10 cellular contexts compared by ENCODE assay signal in the genomic region with DNA sequence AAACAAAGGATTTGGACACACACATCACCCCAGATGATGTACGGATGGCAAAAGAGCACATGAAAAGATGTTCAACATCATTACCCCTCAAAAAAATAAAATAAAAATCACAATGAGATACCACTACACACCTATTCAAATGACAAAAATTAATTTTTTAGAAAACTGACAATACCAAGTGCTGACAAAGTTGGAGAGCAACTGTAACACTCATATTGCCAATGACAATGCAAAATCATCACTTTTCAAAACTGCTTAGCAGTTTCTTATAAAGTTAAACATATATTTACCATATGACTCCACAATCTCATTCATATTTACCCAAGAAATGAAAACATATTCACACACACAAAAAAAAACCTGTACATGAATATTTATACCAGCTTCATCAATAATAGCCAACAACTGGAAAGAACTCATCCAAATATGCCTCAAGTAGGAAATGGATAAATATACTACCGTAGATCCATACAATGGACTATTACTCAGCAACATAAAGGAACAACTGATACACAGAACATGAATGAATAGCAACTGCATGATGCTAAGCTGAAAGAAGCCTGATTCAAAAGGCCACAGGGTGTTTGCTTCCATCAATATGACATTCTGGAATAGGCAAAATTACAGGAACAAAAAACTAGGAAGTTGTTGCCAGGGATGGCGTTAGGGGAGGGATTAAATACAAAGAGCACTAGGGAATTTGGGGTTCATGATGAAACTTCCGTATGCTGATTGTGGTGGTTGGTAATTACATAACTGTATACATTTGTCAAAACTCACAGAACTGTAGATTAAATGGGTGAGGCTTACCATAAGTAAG. TPM values are rescaled to one million over a fixed set of nuclear protein-coding genes. Genes with fewer than 3 reads are reported as not detected.
A peak's percentile ranks its signal among the peaks of the same experiment; 100 is the strongest.
DNase-seq lines count a peak whose midpoint lies in the region; ATAC-seq and TF ChIP-seq lines count a peak whose summit lies in the region.
"Had no signal": no experiment of that assay in that cellular context is flagged by ENCODE, and none has a peak within 500 bp of the region (broad histone marks: within the 10 kb centered on the region; RNA-seq: fewer than 3 reads in every experiment).

No MANE protein-coding gene starts in this region.

- peaks cover 15% of the 10 kb centered on the region for H3K36me3 Mint-ChIP-seq in activated T-cell treated with anti-CD3 and anti-CD28 coated beads, Interleukin-2, amount 50 U/mL, for 24 hours (ENCODE audit: low read depth)
- no peaks in the 10 kb centered on the region for H3K36me3 Mint-ChIP-seq in progenitor cell of endocrine pancreas (ENCODE audit: insufficient read depth)

- POLR2A ChIA-PET in PC-3 (lab: Charles Lee; ENCODE audit: unreplicated experiment), result no interaction called here

- H3F3A ChIP-seq in PC-3 (ENCODE audit: low read length, unreplicated experiment), result peaks cover 7% of the 10 kb centered on the region

- no peaks in the 10 kb centered on the region for H3K36me3 ChIP-seq in PC-3 (ENCODE audit: low read depth, low read length)
- H3K36me3 ChIP-seq: ascending aorta, lower lobe of right lung had no signal

- peak overlapping the region; percentile 98 for H3K4me3 Mint-ChIP-seq in activated T-cell treated with anti-CD3 and anti-CD28 coated beads, Interleukin-2, amount 50 U/mL, for 24 hours
- peak overlapping the region; percentile 96 for H3K4me3 Mint-ChIP-seq in progenitor cell of endocrine pancreas (ENCODE audit: low read depth)

- ATAC-seq in PC-3 (no peak), GM18873 (IDR thresholded peaks at IDR 0.05; ENCODE audit: low FRiP score, unreplicated experiment) (no peak)

- no peaks in the 10 kb centered on the region for H3K27me3 Mint-ChIP-seq in activated T-cell treated with anti-CD3 and anti-CD28 coated beads, Interleukin-2, amount 50 U/mL, for 24 hours
- no peaks in the 10 kb centered on the region for H3K27me3 Mint-ChIP-seq in progenitor cell of endocrine pancreas

- no TSS peak for BruUV-seq in PC-3 (replicated peaks; lab: Mats Ljungman, UMichigan)

- H3K27ac ChIP-seq in PC-3 (ENCODE audit: low read length) (no peak overlapping the region), coronary artery (no peak overlapping the region)

- H3K9me2 ChIP-seq in PC-3 (replicated peaks; ENCODE audit: low read length), result no peaks in the 10 kb centered on the region

- H3K4me3 ChIP-seq in PC-3 (ENCODE audit: low read length) (peak overlapping the region; percentile 97), coronary artery (peak overlapping the region; percentile 93)

- H3K27ac Mint-ChIP-seq in activated T-cell treated with anti-CD3 and anti-CD28 coated beads, Interleukin-2, amount 50 U/mL, for 24 hours, result peak overlapping the region; percentile 98
- H3K27ac Mint-ChIP-seq in progenitor cell of endocrine pancreas, result no peak overlapping the region

- DNase-seq in activated T-cell treated with anti-CD3 and anti-CD28 coated beads, Interleukin-2, amount 50 U/mL, for 24 hours, result no peak
- DNase-seq in activated T-cell treated with anti-CD3 and anti-CD28 coated beads, Interleukin-2, amount 50 U/mL, for 48 hours, result no peak
- DNase-seq in PC-3, result no peak
- no peak for DNase-seq in coronary artery (ENCODE audit: low spot score)
- no peak for DNase-seq in progenitor cell of endocrine pancreas (ENCODE audit: low spot score, unreplicated experiment)
- no peak for DNase-seq in DMS153 (lab: John Stamatoyannopoulos, UW)
- DNase-seq in hippocampal formation (lab: John Stamatoyannopoulos, UW), result no peak
- DNase-seq: lower lobe of right lung had no signal

- H2AFZ ChIP-seq in PC-3 (ENCODE audit: low read length), result peak overlapping the region; percentile 93

- intact Hi-C loops in PC-3 (cut with micrococcal nuclease), result loop anchor here (10.0 kb wide), 1 partner anchor 253 kb away; a partner anchor contains a TSS

- peaks cover 45% of the 10 kb centered on the region for H3K4me1 Mint-ChIP-seq in activated T-cell treated with anti-CD3 and anti-CD28 coated beads, Interleukin-2, amount 50 U/mL, for 24 hours (ENCODE audit: low read depth)
- peaks cover 32% of the 10 kb centered on the region for H3K4me1 Mint-ChIP-seq in progenitor cell of endocrine pancreas (ENCODE audit: low read depth)

- no peaks in the 10 kb centered on the region for H4K20me1 ChIP-seq in PC-3 (ENCODE audit: low read length)

- no peaks in the 10 kb centered on the region for H3K27me3 ChIP-seq in PC-3 (ENCODE audit: low read length)
- H3K27me3 ChIP-seq: ascending aorta had no signal

- H3K9me3 ChIP-seq in PC-3 (ENCODE audit: low read length), result no peaks in the 10 kb centered on the region
- H3K9me3 ChIP-seq: ascending aorta, lower lobe of right lung had no signal

- H3K4me1 ChIP-seq in PC-3 (ENCODE audit: insufficient read depth, low read length), result peaks cover 37% of the 10 kb centered on the region

- H3K9ac ChIP-seq in PC-3 (ENCODE audit: low read length), result no peak overlapping the region

- no peaks in the 10 kb centered on the region for H3K9me3 Mint-ChIP-seq in activated T-cell treated with anti-CD3 and anti-CD28 coated beads, Interleukin-2, amount 50 U/mL, for 24 hours
- H3K9me3 Mint-ChIP-seq in progenitor cell of endocrine pancreas (ENCODE audit: low read depth), result peaks cover 9% of the 10 kb centered on the region

- peak overlapping the region; percentile 94 for H3K4me2 ChIP-seq in PC-3 (ENCODE audit: low read length)

- CTCF ChIA-PET in PC-3 (lab: Charles Lee), result no interaction called here

- TF ChIP-seq CTCF in PC-3 (conservative IDR thresholded peaks at IDR 0.05; ENCODE audit: low read depth, low read length) (no peak), coronary artery (IDR thresholded peaks at IDR 0.05) (no peak), progenitor cell of endocrine pancreas (IDR thresholded peaks at IDR 0.05; ENCODE audit: unreplicated experiment) (no peak)

- H3K79me2 ChIP-seq in PC-3 (ENCODE audit: low read length), result peaks cover 11% of the 10 kb centered on the region

RNA-seq across cellular contexts. Expression of a gene that starts 1.3 kb away (rescaled TPM):
- total RNA-seq in PC-3 (2014; rRNA removed) (0.07 and 0.81 TPM in 2 replicates), progenitor cell of endocrine pancreas (1.6 and 2.5 TPM in 2 replicates)
- total RNA-seq: ascending aorta had no signal
